1 cellular context compared by ENCODE assay signal in genomic region chr19:40221858-40222619, GRCh38.
A peak's percentile ranks its signal among the peaks of the same experiment; 100 is the strongest.
TF ChIP-seq lines count a peak whose summit lies in the region.

No MANE protein-coding gene starts in this region.

TF ChIP-seq in IMR-90, 13 proteins besides CTCF, POLR2A, EP300 and RAD21:
- peak; percentile 99 for TF ChIP-seq FOS (IDR thresholded peaks at IDR 0.05; ENCODE audit: low read depth, low read length)
- TF ChIP-seq CEBPB (IDR thresholded peaks at IDR 0.05; ENCODE audit: low read depth, low read length): no peak
- TF ChIP-seq MAZ (IDR thresholded peaks at IDR 0.05; ENCODE audit: borderline replicate concordance, low read depth, low read length): 0 out of 2 replicates have a peak, but pooled peaks have one; percentile 30
- peak; percentile 92 for TF ChIP-seq SMC3 (IDR thresholded peaks at IDR 0.05; ENCODE audit: low read depth, low read length)
- no peak for TF ChIP-seq BHLHE40 (IDR thresholded peaks at IDR 0.05; ENCODE audit: low read depth, low read length)
- peak; percentile 93 for TF ChIP-seq RFX5 (IDR thresholded peaks at IDR 0.05; ENCODE audit: low read depth, low read length)
- TF ChIP-seq CHD1 (IDR thresholded peaks at IDR 0.05; ENCODE audit: low read depth, low read length): no peak
- no peak for TF ChIP-seq MXI1 (IDR thresholded peaks at IDR 0.05; ENCODE audit: borderline replicate concordance, low read depth, low read length)
- no peak for TF ChIP-seq MAFK (IDR thresholded peaks at IDR 0.05; ENCODE audit: low read depth, low read length)
- TF ChIP-seq RCOR1 (IDR thresholded peaks at IDR 0.05; ENCODE audit: insufficient replicate concordance, low read length): no peak
- TF ChIP-seq ELK1 (IDR thresholded peaks at IDR 0.05; ENCODE audit: borderline replicate concordance, low read depth, low read length): no peak
- no peak for TF ChIP-seq NFE2L2 (IDR thresholded peaks at IDR 0.05; ENCODE audit: low read depth, low read length)
- no peak for TF ChIP-seq USF2 (IDR thresholded peaks at IDR 0.05; ENCODE audit: low read depth, low read length)
